Comparison of ENCODE assay signal across 13 cellular contexts in the genomic region with DNA sequence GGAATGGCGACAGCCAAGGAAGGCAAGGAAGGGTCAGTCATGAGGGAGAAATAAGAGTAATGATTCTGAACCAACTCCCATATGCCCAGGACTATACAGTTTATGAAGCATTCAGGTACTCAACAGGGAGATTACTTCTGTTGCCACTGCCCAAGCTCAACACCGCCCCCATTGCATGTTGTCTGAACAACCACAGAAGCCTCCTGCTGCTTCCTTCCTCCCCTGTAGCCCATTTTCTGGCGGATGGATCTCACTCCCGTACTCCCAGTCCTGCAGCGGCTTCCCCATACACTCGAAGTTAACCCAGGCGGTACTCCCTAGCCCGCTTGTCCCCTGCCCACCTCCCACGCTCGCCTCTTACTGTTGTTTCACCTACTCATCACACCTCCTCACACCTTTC.
A peak's percentile ranks its signal among the peaks of the same experiment; 100 is the strongest.
DNase-seq lines count a peak whose midpoint lies in the region; ATAC-seq, FAIRE-seq and TF ChIP-seq lines count a peak whose summit lies in the region.
"Had no signal": no experiment of that assay in that cellular context is flagged by ENCODE, and none has a peak within 500 bp of the region (broad histone marks: within the 10 kb centered on the region; RNA-seq: fewer than 3 reads in every experiment).

No MANE protein-coding gene starts in this region.

- TF ChIP-seq RAD21 in GM12878 (IDR thresholded peaks at IDR 0.05; ENCODE audit: insufficient read depth, low read depth, low read length): no peak

- no peak overlapping the region for H3K27ac ChIP-seq in GM12878 (ENCODE audit: control insufficient read depth, insufficient read depth)
- no peak overlapping the region for H3K27ac ChIP-seq in upper lobe of left lung
- H3K27ac ChIP-seq: psoas muscle, SJSA1 had no signal

- SMC1A ChIA-PET in GM12878 (lab: Charles Lee; ENCODE audit: uncharacterized antibody, unreplicated experiment): no interaction called here

- no peak for FAIRE-seq in GM12878 (lab: Jason Lieb, UNC)

- H3K4me1 Mint-ChIP-seq in progenitor cell of endocrine pancreas (ENCODE audit: low read depth): peaks cover 13% of the 10 kb centered on the region
- H3K4me1 Mint-ChIP-seq in activated T-cell treated with anti-CD3 and anti-CD28 coated beads, Interleukin-2, amount 50 U/mL, for 4 hours (ENCODE audit: low read depth): no peaks in the 10 kb centered on the region
- H3K4me1 Mint-ChIP-seq: central memory CD8-positive, alpha-beta T cell had no signal

- CTCF ChIA-PET in GM12878 (lab: Yijun Ruan, JAX): interaction anchor here (1.1 to 2.0 kb wide), 3 partner anchors 10 to 24 kb away, joined by 3 to 5 read pairs (median 3); no protein-coding TSS in a partner anchor

- ATAC-seq in GM12878 (no peak), upper lobe of left lung (ENCODE audit: low FRiP score in 2 of 2) (no peak), HG02981 (IDR thresholded peaks at IDR 0.05; ENCODE audit: unreplicated experiment) (no peak)
- ATAC-seq in activated T-cell treated with anti-CD3 and anti-CD28 coated beads, Interleukin-2, amount 50 U/mL, for 4 hours: no peak
- ATAC-seq: psoas muscle had no signal

- no peaks in the 10 kb centered on the region for H3K9me3 ChIP-seq in GM12878 (replicated peaks; ENCODE audit: control insufficient read depth, insufficient read depth, low read length)
- no peaks in the 10 kb centered on the region for H3K9me3 ChIP-seq in upper lobe of left lung
- H3K9me3 ChIP-seq: psoas muscle, SJSA1 had no signal

- H4K20me1 ChIP-seq in GM12878 (ENCODE audit: control insufficient read depth, insufficient read depth): no peaks in the 10 kb centered on the region

- in situ Hi-C loops in GM12878 (cut with MboI): no loop called here

- RAD21 ChIA-PET in GM12878 (lab: Charles Lee; ENCODE audit: unreplicated experiment): no interaction called here

- no peak overlapping the region for H3K4me2 ChIP-seq in GM12878 (ENCODE audit: control insufficient read depth, insufficient read depth)

- no peaks in the 10 kb centered on the region for H3K79me2 ChIP-seq in GM12878 (ENCODE audit: control insufficient read depth, insufficient read depth, low read length)

- POLR2A ChIA-PET in GM12878 (lab: Charles Lee): no interaction called here

- no peaks in the 10 kb centered on the region for H3K36me3 ChIP-seq in GM12878 (ENCODE audit: control insufficient read depth in 2 of 2, insufficient read depth in 2 of 2, low read length in 1 of 2)
- H3K36me3 ChIP-seq in upper lobe of left lung: no peaks in the 10 kb centered on the region
- H3K36me3 ChIP-seq: SJSA1 had no signal

- TF ChIP-seq CTCF in GM12878 (IDR thresholded peaks at IDR 0.05 in 2 of 3, conservative IDR thresholded peaks at IDR 0.05 in 1 of 3; ENCODE audit: control insufficient read depth in 2 of 3, extremely low read depth in 1 of 3, insufficient read depth in 1 of 3, low read depth in 3 of 3, low read length in 3 of 3) (peak in 2 of 3 experiments; percentile 18 to 25; a peak in 2 of 6 replicates), progenitor cell of endocrine pancreas (IDR thresholded peaks at IDR 0.05; ENCODE audit: unreplicated experiment) (peak; percentile 52), upper lobe of left lung (IDR thresholded peaks at IDR 0.05) (no peak)

- H3K4me3 ChIP-seq in GM12878: no peak overlapping the region
- H3K4me3 ChIP-seq in upper lobe of left lung: no peak overlapping the region
- H3K4me3 ChIP-seq: lung, psoas muscle, SJSA1 had no signal

- TF ChIP-seq EP300 in GM12878 (IDR thresholded peaks at IDR 0.05; ENCODE audit: borderline replicate concordance in 1 of 2, control insufficient read depth in 1 of 2, low read depth in 2 of 2, low read length in 2 of 2) (no peak), upper lobe of left lung (IDR thresholded peaks at IDR 0.05) (no peak)

- no peaks in the 10 kb centered on the region for H3K9me3 Mint-ChIP-seq in progenitor cell of endocrine pancreas (ENCODE audit: low read depth)
- H3K9me3 Mint-ChIP-seq in activated T-cell treated with anti-CD3 and anti-CD28 coated beads, Interleukin-2, amount 50 U/mL, for 4 hours: no peaks in the 10 kb centered on the region
- H3K9me3 Mint-ChIP-seq: central memory CD8-positive, alpha-beta T cell had no signal

- WGBS in GM12878 (ENCODE audit: insufficient coverage, insufficient replicate concordance, low lambda C conversion rate, missing lambda C conversion rate): 43% methylated on average over 10 of the region's 10 CpGs
- 58 to 65% methylated on average over 10 of the region's 10 CpGs for WGBS in upper lobe of left lung, 2 donors

- peaks cover 27% of the 10 kb centered on the region for H3K27me3 Mint-ChIP-seq in progenitor cell of endocrine pancreas
- peaks cover 16% of the 10 kb centered on the region for H3K27me3 Mint-ChIP-seq in activated T-cell treated with anti-CD3 and anti-CD28 coated beads, Interleukin-2, amount 50 U/mL, for 4 hours (ENCODE audit: low read depth)

- peaks cover 0 to 2% of the 10 kb centered on the region in 2 experiments; a peak in 2 of 4 replicates for H3K27me3 ChIP-seq in GM12878 (replicated peaks in 1 of 2; ENCODE audit: control insufficient read depth in 2 of 2, insufficient read depth in 2 of 2, low read length in 1 of 2)
- H3K27me3 ChIP-seq in upper lobe of left lung: no peaks in the 10 kb centered on the region
- H3K27me3 ChIP-seq: SJSA1 had no signal

- peak overlapping the region; percentile 84 for H3K27ac Mint-ChIP-seq in progenitor cell of endocrine pancreas

- H3K9ac ChIP-seq in GM12878 (ENCODE audit: control insufficient read depth, insufficient read depth, low read length): no peak overlapping the region

- H3K4me3 Mint-ChIP-seq in progenitor cell of endocrine pancreas (ENCODE audit: low read depth): no peak overlapping the region
- H3K4me3 Mint-ChIP-seq in activated T-cell treated with anti-CD3 and anti-CD28 coated beads, Interleukin-2, amount 50 U/mL, for 4 hours: no peak overlapping the region
- H3K4me3 Mint-ChIP-seq: central memory CD8-positive, alpha-beta T cell had no signal

- H3K4me1 ChIP-seq in GM12878 (ENCODE audit: control insufficient read depth, insufficient read depth, low read length) (no peaks in the 10 kb centered on the region; the same call in 1 of the 2 replicates), upper lobe of left lung (peaks cover 0 to 8% (median 0%) of the 10 kb centered on the region in 4 donors)
- H3K4me1 ChIP-seq: psoas muscle, SJSA1 had no signal

- H2AFZ ChIP-seq in GM12878 (ENCODE audit: control insufficient read depth, low read depth, low read length): no peak overlapping the region

- no peak for TF ChIP-seq POLR2A in GM12878 (IDR thresholded peaks at IDR 0.05; ENCODE audit: low read depth, low read length)
- TF ChIP-seq POLR2A in upper lobe of left lung (IDR thresholded peaks at IDR 0.05): no peak

- intact Hi-C loops in GM12878 (cut with micrococcal nuclease; ENCODE audit: unreplicated experiment): no loop called here

- no TSS peak for BruUV-seq in GM12878 (replicated peaks; lab: Mats Ljungman, UMichigan)

- H3K36me3 Mint-ChIP-seq in progenitor cell of endocrine pancreas (ENCODE audit: insufficient read depth): no peaks in the 10 kb centered on the region
- no peaks in the 10 kb centered on the region for H3K36me3 Mint-ChIP-seq in activated T-cell treated with anti-CD3 and anti-CD28 coated beads, Interleukin-2, amount 50 U/mL, for 4 hours (ENCODE audit: insufficient read depth)

- DNase-seq in SIG-M5 treated with dmso at 0.1 percent for 504 hours (lab: John Stamatoyannopoulos, UW; ENCODE audit: unreplicated experiment) (peak; percentile 15), SIG-M5 (lab: John Stamatoyannopoulos, UW) (no peak), MV-4-11 (lab: John Stamatoyannopoulos, UW) (peak; percentile 35), GM12878 (ENCODE audit: low read depth, low spot score) (no peak), progenitor cell of endocrine pancreas (ENCODE audit: low spot score, unreplicated experiment) (no peak), upper lobe of left lung (no peak)
- DNase-seq in activated T-cell treated with anti-CD3 and anti-CD28 coated beads, Interleukin-2, amount 50 U/mL, for 4 hours: no peak
- DNase-seq: activated effector memory CD4-positive, alpha-beta T cell treated with anti-CD3 and anti-CD28 coated beads, Interleukin-2, amount 50 U/mL, for 16 hours; psoas muscle had no signal

TF ChIP-seq in GM12878, 131 proteins besides CTCF, POLR2A, EP300 and RAD21:
- TF ChIP-seq ATF7 (IDR thresholded peaks at IDR 0.05; ENCODE audit: low read depth): no peak
- TF ChIP-seq ZNF274 (IDR thresholded peaks at IDR 0.05; ENCODE audit: insufficient read depth, insufficient read length): no peak
- no peak for TF ChIP-seq ZBED1 (IDR thresholded peaks at IDR 0.05; ENCODE audit: borderline replicate concordance)
TF ChIP-seq in GM12878: peak in this region for 0.

Comparison
In these comparisons a context has a peak if more than half of its experiments do, and no peak if none do; other contexts are left out.
1. DNase-seq: peak in SIG-M5 treated with dmso at 0.1 percent for 504 hours (single experiment) and MV-4-11 (single experiment); none in SIG-M5 (single experiment), GM12878 (single experiment), progenitor cell of endocrine pancreas (single experiment), activated T-cell treated with anti-CD3 and anti-CD28 coated beads, Interleukin-2, amount 50 U/mL, for 4 hours (single experiment) and upper lobe of left lung (0 of 2).
2. CTCF ChIP-seq: peak in GM12878 (2 of 3) and progenitor cell of endocrine pancreas (single experiment); none in upper lobe of left lung (0 of 6).